9 cellular contexts compared by ENCODE assay signal in the genomic region with DNA sequence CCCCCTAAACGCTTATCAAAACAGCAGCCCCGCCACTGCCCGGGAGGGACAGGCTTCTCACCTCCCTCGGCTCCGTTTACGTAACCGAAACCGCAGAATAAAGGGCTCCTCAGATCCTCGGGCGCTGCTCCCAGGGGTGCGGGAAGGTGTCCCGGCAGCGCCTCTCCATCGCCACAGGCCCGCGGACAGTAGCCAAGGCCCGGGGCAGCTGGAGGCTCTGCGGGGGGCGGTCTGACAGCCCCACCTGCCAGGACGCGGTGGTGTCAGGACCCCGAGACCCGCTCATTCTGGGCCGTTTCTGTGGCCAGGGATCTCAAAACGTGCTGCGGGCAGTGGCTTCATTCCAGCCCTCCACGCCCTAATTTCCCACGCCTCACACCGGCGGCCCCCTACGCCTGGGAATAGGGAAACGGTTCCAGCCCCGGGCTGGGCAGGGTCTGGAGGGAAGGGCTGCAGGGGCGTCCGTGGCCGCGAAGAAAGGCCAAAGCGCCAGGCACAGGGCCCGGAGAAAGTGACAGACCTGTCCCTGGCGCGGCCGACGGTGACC. TPM values are rescaled to one million over a fixed set of nuclear protein-coding genes. Genes with fewer than 3 reads are reported as not detected.
DNase-seq lines count a peak whose midpoint lies in the region; ATAC-seq, FAIRE-seq and TF ChIP-seq lines count a peak whose summit lies in the region.
"Not testable (repeated sequence)": the region's sequence is repeated elsewhere in the genome, so short reads cannot be mapped to it uniquely, and the experiment has no call there.
"Had no signal": no experiment of that assay in that cellular context is flagged by ENCODE, and none has a peak within 500 bp of the region (broad histone marks: within the 10 kb centered on the region; RNA-seq: fewer than 3 reads in every experiment).

No MANE protein-coding gene starts in this region.

- H3K4me3 ChIP-seq in adrenal gland (peak overlapping the region in 2 of 4 donors; percentile 67 to 93), fibroblast of the aortic adventitia (ENCODE audit: low read depth, low read length) (peak overlapping the region; percentile 17), small intestine (ENCODE audit: low read depth in 1 of 2, low read length in 2 of 2) (peak overlapping the region; percentile 36 to 75)

- DNase-seq in AG20443 (ENCODE audit: low spot score) = peak; percentile 13
- peak in 4 of 7 donors; percentile 15 to 32 (median 20) for DNase-seq in adrenal gland
- not testable (repeated sequence) for DNase-seq in fibroblast of the aortic adventitia (ENCODE audit: low read depth); small intestine
- peak; percentile 1 for DNase-seq in medulla oblongata (ENCODE audit: extremely low spot score)

- FAIRE-seq in small intestine (lab: Jason Lieb, UNC) = not testable (repeated sequence)

- peaks cover 10 to 16% of the 10 kb centered on the region in 2 donors for H3K4me1 ChIP-seq in adrenal gland (replicated peaks in 1 of 2)
- H3K4me1 ChIP-seq in small intestine (ENCODE audit: control insufficient read depth in 2 of 2, insufficient read depth in 1 of 2, low read depth in 1 of 2, low read length in 1 of 2) = not testable (repeated sequence)

- TF ChIP-seq EP300 in Ishikawa (IDR thresholded peaks at IDR 0.05; ENCODE audit: borderline replicate concordance) = not testable (repeated sequence)

- H3K27me3 ChIP-seq in adrenal gland; small intestine (ENCODE audit: control insufficient read depth in 2 of 2, insufficient read depth in 2 of 2, low read length in 2 of 2): not testable (repeated sequence)

- TF ChIP-seq CTCF in adrenal gland (IDR thresholded peaks at IDR 0.05); fibroblast of the aortic adventitia (IDR thresholded peaks at IDR 0.05; ENCODE audit: insufficient read depth, low read length): not testable (repeated sequence)

- H3K27ac ChIP-seq in adrenal gland (peak overlapping the region in 1 of 5 donors; percentile 56), small intestine (ENCODE audit: low read depth in 1 of 2, low read length in 1 of 2) (peak overlapping the region; percentile 43 to 65)

- intact Hi-C loops in adrenal gland (cut with DNase I) = not testable (repeated sequence)

- not testable (repeated sequence) for H3K9me3 ChIP-seq in adrenal gland (replicated peaks in 1 of 3); small intestine (ENCODE audit: control insufficient read depth, low read depth)

- TF ChIP-seq RAD21 in Ishikawa (IDR thresholded peaks at IDR 0.05; ENCODE audit: low read depth) = not testable (repeated sequence)

- TF ChIP-seq POLR2A in adrenal gland (IDR thresholded peaks at IDR 0.05) = not testable (repeated sequence)

- 0 to 4% (median 0%) methylated on average over 8 to 43 of the region's 43 CpGs for WGBS in adrenal gland, 4 donors
- WGBS in small intestine, 3 donors = 0 to 1% methylated on average over 38 to 43 of the region's 43 CpGs; no CpG with 5 or more reads in 1 of the 3 donors

- peak; percentile 5 for ATAC-seq in GM19438 (IDR thresholded peaks at IDR 0.05; ENCODE audit: low read depth, unreplicated experiment)
- ATAC-seq in SK-N-SH treated with all-trans-retinoic acid at 6 μM for 48 hours = peak; percentile 2; the same call in 2 of the 3 replicates

- H3K36me3 ChIP-seq in adrenal gland (replicated peaks in 1 of 2); small intestine (ENCODE audit: control insufficient read depth in 2 of 2, insufficient read depth in 2 of 2, low read length in 2 of 2): not testable (repeated sequence)

TF ChIP-seq in Ishikawa, 13 proteins besides CTCF, POLR2A, EP300 and RAD21:
- TF ChIP-seq ZBTB7A (IDR thresholded peaks at IDR 0.05; ENCODE audit: low read depth) = 0 out of 2 replicates have a peak, but pooled peaks have one; percentile 55

RNA-seq across cellular contexts. Expression of gene ZDHHC11B, which starts 0.6 kb away (rescaled TPM):
- total RNA-seq in adrenal gland (1 to 10 TPM in 3 of 8 donors, under 1 TPM in 3, not detected in 2; 0.64 to 4.6 (median 1.1) TPM), fibroblast of the aortic adventitia (ENCODE audit: low replicate concordance) (under 0.01 and 0.74 TPM in 2 replicates)
- polyA plus RNA-seq in adrenal gland (1 to 10 TPM; 1.7 to 7.8 (median 5.2) TPM), small intestine (10 to 100 TPM in 1 of 3 donors, 1 to 10 TPM in 2; 2.2 to 18.8 (median 5.3) TPM)
- total RNA-seq: activated CD4-positive, alpha-beta memory T cell treated with anti-CD3 and anti-CD28 coated beads, Interleukin-2, amount 10 ng/mL, durations not matched to agents 7 days and 5 days had no signal
